8 cellular contexts compared by ENCODE assay signal in genomic region chr15:23038741-23039150, GRCh38. TPM values are rescaled to one million over a fixed set of nuclear protein-coding genes. Genes with fewer than 3 reads are reported as not detected.
DNase-seq lines count a peak whose midpoint lies in the region; ATAC-seq and TF ChIP-seq lines count a peak whose summit lies in the region.

No MANE protein-coding gene starts in this region.

- no peak for TF ChIP-seq CTCF in osteocyte (IDR thresholded peaks at IDR 0.05)

- ATAC-seq in GM21360 (IDR thresholded peaks at IDR 0.05; ENCODE audit: unreplicated experiment) (peak; percentile 26), HG03565 (IDR thresholded peaks at IDR 0.05; ENCODE audit: unreplicated experiment) (peak; percentile 12)

- H3K4me3 Mint-ChIP-seq in osteocyte (ENCODE audit: unreplicated experiment): peak overlapping the region; percentile 86

- peak overlapping the region; percentile 79 for H3K27ac Mint-ChIP-seq in osteocyte (ENCODE audit: unreplicated experiment)

- no peaks in the 10 kb centered on the region for H3K27me3 Mint-ChIP-seq in osteocyte (ENCODE audit: unreplicated experiment)

- H3K4me1 Mint-ChIP-seq in osteocyte (ENCODE audit: unreplicated experiment): peaks cover 15% of the 10 kb centered on the region

- H3K36me3 Mint-ChIP-seq in osteocyte (ENCODE audit: unreplicated experiment): peaks cover 15% of the 10 kb centered on the region

- DNase-seq in NCI-H1092 treated with DMSO at 0.1 percent for 48 hours (lab: John Stamatoyannopoulos, UW) (peak; percentile 25), NCI-H1092 (lab: John Stamatoyannopoulos, UW) (no peak), SW480 (ENCODE audit: low spot score) (peak; percentile 41), fibroblast of peridontal ligament (ENCODE audit: extremely low read depth) (peak; percentile 56), osteocyte (ENCODE audit: extremely low spot score, unreplicated experiment) (peak; percentile 44), MV-4-11 (lab: John Stamatoyannopoulos, UW) (no peak)

- no peaks in the 10 kb centered on the region for H3K9me3 Mint-ChIP-seq in osteocyte (ENCODE audit: unreplicated experiment)

RNA-seq across cellular contexts. Expression of gene TUBGCP5, which starts 0.6 kb away (rescaled TPM):
- 19.1 and 21.4 TPM in 2 replicates for total RNA-seq in osteocyte

RNA-seq across cellular contexts. Expression of gene CYFIP1, which starts 58.6 kb away (rescaled TPM):
- 118 TPM in 2 replicates for total RNA-seq in osteocyte

Comparison
In these comparisons a context has a peak if more than half of its experiments do, and no peak if none do; other contexts are left out.
1. DNase-seq: peak in NCI-H1092 treated with DMSO at 0.1 percent for 48 hours (single experiment), SW480 (single experiment), fibroblast of peridontal ligament (single experiment) and osteocyte (single experiment); none in NCI-H1092 (single experiment) and MV-4-11 (single experiment).